In the genomic region with DNA sequence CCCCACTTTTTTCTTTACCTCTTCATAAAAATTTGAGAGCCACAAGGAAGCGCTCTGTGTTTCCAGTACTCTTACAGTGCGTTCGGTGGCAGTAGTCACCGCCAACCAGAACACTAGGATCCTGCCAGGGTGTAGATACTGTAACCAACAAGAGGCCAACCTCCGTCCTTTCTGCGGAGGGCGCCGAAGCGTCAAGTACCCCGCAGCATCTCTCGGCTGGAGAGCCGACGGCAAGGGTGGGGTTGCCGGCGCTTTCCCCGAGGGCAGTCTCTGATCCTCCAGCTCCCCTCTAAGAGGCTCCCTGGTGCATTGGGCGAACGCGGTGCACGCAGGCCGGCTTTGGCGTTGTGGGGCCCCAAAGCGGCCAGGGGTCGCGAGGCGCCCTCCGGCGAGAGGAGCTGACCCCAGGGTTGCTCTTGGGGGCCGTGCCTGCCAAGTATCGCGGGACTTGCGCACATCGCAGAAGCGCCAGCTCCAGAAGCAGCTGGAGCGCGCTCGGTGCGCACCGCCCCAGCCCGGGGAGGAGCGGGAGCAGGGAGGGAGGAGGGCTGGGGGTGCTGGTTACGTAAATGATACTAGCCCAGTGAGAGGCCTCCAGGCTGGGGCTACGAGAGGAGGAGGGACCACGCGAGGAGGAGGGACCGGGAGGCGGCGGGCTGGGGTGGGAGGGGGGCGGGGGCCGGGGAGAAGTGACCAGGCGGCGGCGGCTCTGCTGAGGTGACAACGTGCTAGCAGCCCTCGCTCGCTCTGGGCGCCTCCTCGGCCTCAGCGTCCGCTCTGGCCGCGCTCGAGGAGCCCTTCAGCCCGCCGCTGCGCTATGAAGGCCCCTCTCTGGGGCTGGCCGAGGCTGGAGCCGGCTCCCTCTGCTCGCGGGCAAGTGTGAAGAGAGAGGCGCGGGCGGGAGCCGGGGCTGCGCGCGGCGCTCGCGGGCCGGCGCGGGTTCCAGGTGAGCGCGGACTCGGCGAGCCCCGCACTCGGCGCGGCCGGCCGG, we compare ENCODE assay signal across 9 cellular contexts. TPM values are rescaled to one million over a fixed set of nuclear protein-coding genes. Genes with fewer than 3 reads are reported as not detected.
DNase-seq lines count a peak whose midpoint lies in the region; ATAC-seq and TF ChIP-seq lines count a peak whose summit lies in the region.
"Had no signal": no experiment of that assay in that cellular context is flagged by ENCODE, and none has a peak within 500 bp of the region (broad histone marks: within the 10 kb centered on the region; RNA-seq: fewer than 3 reads in every experiment).

A gene (plus strand): TSS at position 692 of the 991 bp plus-strand sequence.

- peaks cover 0 to 5% of the 10 kb centered on the region in 2 donors for H3K9me3 Mint-ChIP-seq in stimulated activated naive CD8-positive, alpha-beta T cell treated with anti-CD3 and anti-CD28 coated beads, Interleukin-15, amount 100 ng/mL, for 72 hours

- peaks cover 10% of the 10 kb centered on the region for H3K27me3 ChIP-seq in adrenal gland
- H3K27me3 ChIP-seq in iPS-15b (ENCODE audit: control insufficient read depth, insufficient read depth, low read length) = peaks cover 29% of the 10 kb centered on the region

- DNase-seq in stimulated activated naive CD8-positive, alpha-beta T cell treated with anti-CD3 and anti-CD28 coated beads, Interleukin-15, amount 100 ng/mL, for 72 hours = peak in 1 of 2 donors; percentile 12
- DNase-seq in stimulated activated naive CD8-positive, alpha-beta T cell treated with anti-CD3 and anti-CD28 coated beads, Interleukin-15, Interleukin-2, amounts not matched to agents 100 U/mL and 50 U/mL, for 24 hours = no peak
- peak in 6 of 7 donors; percentile 20 to 87 (median 42) for DNase-seq in adrenal gland

- TF ChIP-seq CTCF in adrenal gland (IDR thresholded peaks at IDR 0.05) (no peak), subcutaneous adipose tissue (IDR thresholded peaks at IDR 0.05; ENCODE audit: low read depth) (no peak)

- H3K4me1 Mint-ChIP-seq in stimulated activated naive CD8-positive, alpha-beta T cell treated with anti-CD3 and anti-CD28 coated beads, Interleukin-15, amount 100 ng/mL, for 72 hours = peaks cover 7% of the 10 kb centered on the region

- no peaks in the 10 kb centered on the region for H3K4me1 ChIP-seq in adrenal gland (replicated peaks in 1 of 2)
- no peaks in the 10 kb centered on the region for H3K4me1 ChIP-seq in iPS-15b (ENCODE audit: control insufficient read depth, insufficient read depth, low read length)

- peak within 1 kb of the TSS; percentile 38 to 47 for H3K4me3 Mint-ChIP-seq in stimulated activated naive CD8-positive, alpha-beta T cell treated with anti-CD3 and anti-CD28 coated beads, Interleukin-15, amount 100 ng/mL, for 72 hours

- no peak within 1 kb of the TSS for H3K9ac ChIP-seq in iPS-15b (ENCODE audit: low read depth, low read length)

- H3K4me3 ChIP-seq in adrenal gland = peak within 1 kb of the TSS in 1 of 4 donors; percentile 29
- H3K4me3 ChIP-seq in iPS-15b (ENCODE audit: low read depth, low read length) = peak within 1 kb of the TSS; percentile 80

- peaks cover 33% of the 10 kb centered on the region for H3K27me3 Mint-ChIP-seq in stimulated activated naive CD8-positive, alpha-beta T cell treated with anti-CD3 and anti-CD28 coated beads, Interleukin-15, amount 100 ng/mL, for 72 hours

- H3K27ac ChIP-seq in adrenal gland = peak within 1 kb of the TSS in 2 of 5 donors; percentile 16 to 74

- 1 to 5% (median 3%) methylated on average over 21 to 93 of the region's 93 CpGs for WGBS in adrenal gland, 4 donors

- intact Hi-C loops in adrenal gland (cut with DNase I) = no loop called here

- no peak within 1 kb of the TSS for H3K27ac Mint-ChIP-seq in stimulated activated naive CD8-positive, alpha-beta T cell treated with anti-CD3 and anti-CD28 coated beads, Interleukin-15, amount 100 ng/mL, for 72 hours

- TF ChIP-seq POLR2A in adrenal gland (IDR thresholded peaks at IDR 0.05) = no peak

- H3K36me3 ChIP-seq in adrenal gland (replicated peaks in 1 of 2) (no peaks in the 10 kb centered on the region), iPS-15b (ENCODE audit: control insufficient read depth, insufficient read depth, low read length) (no peaks in the 10 kb centered on the region)

- ATAC-seq in stimulated activated naive CD8-positive, alpha-beta T cell treated with anti-CD3 and anti-CD28 coated beads, Interleukin-15, amount 100 ng/mL, for 72 hours = peak; percentile 76
- ATAC-seq in stimulated activated naive CD8-positive, alpha-beta T cell treated with anti-CD3 and anti-CD28 coated beads, Interleukin-15, Interleukin-2, amounts not matched to agents 100 U/mL and 50 U/mL, for 24 hours = no peak
- ATAC-seq in GM19328 (IDR thresholded peaks at IDR 0.05; ENCODE audit: unreplicated experiment) = no peak
- ATAC-seq in GM18870 (IDR thresholded peaks at IDR 0.05; ENCODE audit: unreplicated experiment) = no peak
- ATAC-seq in HG03565 (IDR thresholded peaks at IDR 0.05; ENCODE audit: unreplicated experiment) = no peak

- H3K9me3 ChIP-seq in adrenal gland (replicated peaks in 1 of 3) = no peaks in the 10 kb centered on the region
- H3K9me3 ChIP-seq in iPS-15b (ENCODE audit: control insufficient read depth, insufficient read depth, low read length) = no peaks in the 10 kb centered on the region

RNA-seq across cellular contexts. Expression of the gene that starts here (rescaled TPM):
- total RNA-seq in adrenal gland (1 to 10 TPM in 5 of 8 donors, under 1 TPM in 2, not detected in 1; 0.54 to 6.4 (median 2.2) TPM), subcutaneous adipose tissue (10 to 100 TPM in 3 of 4 donors, 1 to 10 TPM in 1; 2.1 to 18.3 (median 13.3) TPM)
- polyA plus RNA-seq in adrenal gland = 1 to 10 TPM; 2.6 to 4.7 (median 3.1) TPM
- polyA plus RNA-seq: BJ had no signal
